22 cellular contexts compared by ENCODE assay signal in genomic region chr20:38017959-38018358, GRCh38. TPM values are rescaled to one million over a fixed set of nuclear protein-coding genes. Genes with fewer than 3 reads are reported as not detected.
A peak's percentile ranks its signal among the peaks of the same experiment; 100 is the strongest.
DNase-seq lines count a peak whose midpoint lies in the region; ATAC-seq, FAIRE-seq and TF ChIP-seq lines count a peak whose summit lies in the region.
"Had no signal": no experiment of that assay in that cellular context is flagged by ENCODE, and none has a peak within 500 bp of the region (broad histone marks: within the 10 kb centered on the region; RNA-seq: fewer than 3 reads in every experiment).

No MANE protein-coding gene starts in this region.

- POLR2A ChIA-PET in HEK293 (lab: Yijun Ruan, JAX), result no interaction called here
- POLR2A ChIA-PET in GM12878 (lab: Charles Lee), result interaction anchor here (0.8 kb wide), 1 partner anchor 19 kb away, joined by 3 read pairs; no protein-coding TSS in a partner anchor

- no peak for TF ChIP-seq EP300 in GM12878 (IDR thresholded peaks at IDR 0.05; ENCODE audit: borderline replicate concordance in 1 of 2, control insufficient read depth in 1 of 2, low read depth in 2 of 2, low read length in 2 of 2)

- H3K9me3 ChIP-seq in HEK293 (ENCODE audit: control insufficient read depth, insufficient read depth, low read depth, low read length), result no peaks in the 10 kb centered on the region
- peaks cover 9% of the 10 kb centered on the region; the same call in 2 of the 3 replicates for H3K9me3 ChIP-seq in GM12878 (replicated peaks; ENCODE audit: control insufficient read depth, insufficient read depth, low read length)
- H3K9me3 ChIP-seq: BE2C had no signal

- TF ChIP-seq CTCF in HEK293 (tag by site-specific recombination; IDR thresholded peaks at IDR 0.05) (no peak), GM12878 (IDR thresholded peaks at IDR 0.05 in 2 of 3, conservative IDR thresholded peaks at IDR 0.05 in 1 of 3; ENCODE audit: control insufficient read depth in 2 of 3, extremely low read depth in 1 of 3, insufficient read depth in 1 of 3, low read depth in 3 of 3, low read length in 3 of 3) (no peak), D721Med (IDR thresholded peaks at IDR 0.05; ENCODE audit: insufficient read depth, missing control alignments) (no peak)

- no peak overlapping the region for H2AFZ ChIP-seq in GM12878 (ENCODE audit: control insufficient read depth, low read depth, low read length)

- H3K79me2 ChIP-seq in GM12878 (ENCODE audit: control insufficient read depth, insufficient read depth, low read length), result peaks cover 7% of the 10 kb centered on the region

- no peak overlapping the region for H3K4me2 ChIP-seq in GM12878 (ENCODE audit: control insufficient read depth, insufficient read depth)
- H3K4me2 ChIP-seq: BLaER1 had no signal

- in situ Hi-C loops in GM12878 (cut with MboI), result no loop called here

- H4K20me1 ChIP-seq in GM12878 (ENCODE audit: control insufficient read depth, insufficient read depth), result no peaks in the 10 kb centered on the region

- H3K27me3 ChIP-seq in GM12878 (replicated peaks in 1 of 2; ENCODE audit: control insufficient read depth in 2 of 2, insufficient read depth in 2 of 2, low read length in 1 of 2), result no peaks in the 10 kb centered on the region
- H3K27me3 ChIP-seq: BE2C, BLaER1 had no signal

- no peak overlapping the region for H3K9ac ChIP-seq in GM12878 (ENCODE audit: control insufficient read depth, insufficient read depth, low read length)
- H3K9ac ChIP-seq: BLaER1 had no signal

- intact Hi-C loops in GM12878 (cut with micrococcal nuclease; ENCODE audit: unreplicated experiment), result no loop called here

- ATAC-seq in GM12878 (no peak), HG02885 (IDR thresholded peaks at IDR 0.05; ENCODE audit: poor library complexity, unreplicated experiment) (no peak)

- SMC1A ChIA-PET in GM12878 (lab: Charles Lee; ENCODE audit: uncharacterized antibody, unreplicated experiment), result interaction anchor here (2.6 kb wide), 1 partner anchor 10 kb away, joined by 8 read pairs; no protein-coding TSS in a partner anchor

- TF ChIP-seq POLR2A in GM12878 (IDR thresholded peaks at IDR 0.05; ENCODE audit: low read depth, low read length), result no peak
- no peak for TF ChIP-seq POLR2A in erythroblast (IDR thresholded peaks at IDR 0.05; ENCODE audit: low read length)

- H3K36me3 ChIP-seq in HEK293 (ENCODE audit: control insufficient read depth in 2 of 2, insufficient read depth in 1 of 2, low read length in 2 of 2) (peaks cover 6 to 62% of the 10 kb centered on the region in 2 experiments; a peak in 2 of 3 replicates), GM12878 (ENCODE audit: control insufficient read depth in 2 of 2, insufficient read depth in 2 of 2, low read length in 1 of 2) (peaks cover 6 to 7% of the 10 kb centered on the region in 2 experiments)

- H3K27ac ChIP-seq in HEK293 (ENCODE audit: extremely low read depth, low read depth, low read length) (no peak overlapping the region), GM12878 (ENCODE audit: control insufficient read depth, insufficient read depth) (no peak overlapping the region)
- H3K27ac ChIP-seq: BLaER1 had no signal

- BruUV-seq in GM12878 (replicated peaks; lab: Mats Ljungman, UMichigan), result no TSS peak

- 42% methylated on average over 1 of the region's 1 CpG for WGBS in GM12878 (ENCODE audit: insufficient coverage, insufficient replicate concordance, low lambda C conversion rate, missing lambda C conversion rate)

- RAD21 ChIA-PET in GM12878 (lab: Charles Lee; ENCODE audit: unreplicated experiment), result no interaction called here

- CTCF ChIA-PET in HEK293 (lab: Yijun Ruan, JAX), result no interaction called here
- CTCF ChIA-PET in GM12878 (lab: Yijun Ruan, JAX), result interaction anchor here (0.7 to 0.9 kb wide), 2 partner anchors 11 to 23 kb away, joined by 3 read pairs; no protein-coding TSS in a partner anchor

- peak; percentile 27 for DNase-seq in OCI-M1 (lab: John Stamatoyannopoulos, UW)
- no peak for DNase-seq in GM12878 (ENCODE audit: low read depth, low spot score)
- peak; percentile 37 to 46 for DNase-seq in erythroblast (lab: John Stamatoyannopoulos, UW)
- no peak for DNase-seq in D721Med (ENCODE audit: insufficient read length, low spot score)
- DNase-seq in putamen (ENCODE audit: low spot score), result no peak
- DNase-seq: 8988T; ACHN; BE2C; C1 segment of cervical spinal cord; CD4-positive, alpha-beta memory T cell; CD4-positive, CD25-positive, alpha-beta regulatory T cell; CD8-positive, alpha-beta memory T cell; COR-L47; DMS79 treated with DMSO at 0.1 percent for 48 hours; GF-D8 had no signal

- H3K4me3 ChIP-seq in HEK293 (ENCODE audit: low read depth, low read length) (no peak overlapping the region), GM12878 (no peak overlapping the region)

- no peak for TF ChIP-seq RAD21 in GM12878 (IDR thresholded peaks at IDR 0.05; ENCODE audit: insufficient read depth, low read depth, low read length)

- FAIRE-seq in GM12878 (lab: Jason Lieb, UNC) (no peak), D721Med (lab: Jason Lieb, UNC) (no peak)
- FAIRE-seq: A204.1, G401.6, GM12892, GM18507 had no signal

- H3K4me1 ChIP-seq in HEK293 (ENCODE audit: control insufficient read depth, insufficient read depth, low read length) (no peaks in the 10 kb centered on the region), GM12878 (ENCODE audit: control insufficient read depth, insufficient read depth, low read length) (no peaks in the 10 kb centered on the region)
- H3K4me1 ChIP-seq: BE2C, BLaER1 had no signal

TF ChIP-seq in HEK293, 187 proteins besides CTCF, POLR2A, EP300 and RAD21 (continues in another document):
- no peak for TF ChIP-seq ZNF488 (tag by site-specific recombination; IDR thresholded peaks at IDR 0.05)
- peak; percentile 79 for TF ChIP-seq SETDB1 (IDR thresholded peaks at IDR 0.05; ENCODE audit: insufficient read length, low read length)
- no peak for TF ChIP-seq ZNF596 (tag by site-specific recombination; IDR thresholded peaks at IDR 0.05)

TF ChIP-seq in GM12878, 131 proteins besides CTCF, POLR2A, EP300 and RAD21:
- TF ChIP-seq CBX5 (IDR thresholded peaks at IDR 0.05; ENCODE audit: low read depth), result peak; percentile 42; the same call in 1 of the 2 replicates
- no peak for TF ChIP-seq ATF7 (IDR thresholded peaks at IDR 0.05; ENCODE audit: low read depth)
- no peak for TF ChIP-seq PBX3 (IDR thresholded peaks at IDR 0.05; ENCODE audit: insufficient replicate concordance, low read depth, low read length)
- no peak for TF ChIP-seq ETV6 (conservative IDR thresholded peaks at IDR 0.05 in 1 of 2, IDR thresholded peaks at IDR 0.05 in 1 of 2; ENCODE audit: borderline replicate concordance in 1 of 2, low read depth in 1 of 2)
TF ChIP-seq in GM12878: peak in this region for 1.

RNA-seq across cellular contexts. Expression of gene TTI1, which starts 15.3 kb away (rescaled TPM):
- total RNA-seq in GM12878 (2013; cell fraction: nucleolus; rRNA removed), result 85.3 and 87.8 TPM in 2 replicates
- total RNA-seq in GM12878 (2014; rRNA removed), result 24.1 and 26.9 TPM in 2 replicates
- 25.2 and 26.7 TPM in 2 replicates for total RNA-seq in GM12878 (2014; rRNA removed; fragmentation: Illumina TruSeq; extraction: Trizol)
- 25.6 and 27.2 TPM in 2 replicates for total RNA-seq in GM12878 (2021)
- polyA plus RNA-seq in GM12878 (2011; ENCODE audit: low read depth), result 10.7 TPM
- 23.1 and 24.0 TPM in 2 replicates for polyA plus RNA-seq in GM12878 (2011; rRNA removed)
- 18.7 and 22.2 TPM in 2 replicates for polyA plus RNA-seq in GM12878 (2011; cell fraction: cytosol; rRNA removed)
- 17.7 and 18.8 TPM in 2 replicates for polyA plus RNA-seq in GM12878 (2011; cell fraction: nucleus; rRNA removed)
- polyA plus RNA-seq in GM12878 (2012), result 13.3 and 15.3 TPM in 2 replicates
- 22.2 and 25.8 TPM in 2 replicates for polyA plus RNA-seq in GM12878 (2014; fragmentation: Illumina TruSeq; extraction: Trizol)
- polyA plus RNA-seq in GM12878 (2014; fragmentation: Nextera tagmentation; extraction: Ambion mirVana), result 1 to 10 TPM; 5.3 to 5.5 TPM
- polyA plus RNA-seq in GM12878 (2014; rRNA removed), result 18.1 and 19.8 TPM in 2 replicates
- polyA plus RNA-seq in GM12878 (2016; fragmentation: Nextera tagmentation; extraction: Ambion mirVana), result 10 to 100 TPM; 39.8 to 44.6 TPM
- 57.0 and 60.1 TPM in 2 replicates for polyA minus RNA-seq in GM12878 (2011; rRNA and poly(A)+ RNA removed)
- polyA minus RNA-seq in GM12878 (2011; cell fraction: cytosol; rRNA and poly(A)+ RNA removed), result 11.9 and 15.2 TPM in 2 replicates
- polyA minus RNA-seq in GM12878 (2011; cell fraction: nucleus; rRNA and poly(A)+ RNA removed), result 33.5 and 42.4 TPM in 2 replicates

RNA-seq across cellular contexts. Expression of gene RPRD1B, which starts 15.6 kb away (rescaled TPM):
- total RNA-seq in GM12878 (2013; cell fraction: nucleolus; rRNA removed), result 80.5 and 87.4 TPM in 2 replicates
- total RNA-seq in GM12878 (2014; rRNA removed) (29.7 and 33.6 TPM in 2 replicates), GM12878 (2014; rRNA removed; fragmentation: Illumina TruSeq; extraction: Trizol) (18.0 and 18.2 TPM in 2 replicates), GM12878 (2021) (30.1 and 30.5 TPM in 2 replicates)
- polyA plus RNA-seq in GM12878 (2011; ENCODE audit: low read depth), result 9.2 TPM
- polyA plus RNA-seq in GM12878 (2011; rRNA removed) (37.1 and 44.4 TPM in 2 replicates), GM12878 (2014; fragmentation: Illumina TruSeq; extraction: Trizol) (40.2 and 50.9 TPM in 2 replicates), GM12878 (2014; fragmentation: Nextera tagmentation; extraction: Ambion mirVana) (10 to 100 TPM in 1 of 2 experiments, 1 to 10 TPM in 1; 5.2 to 10.7 TPM), GM12878 (2014; rRNA removed) (29.6 and 29.7 TPM in 2 replicates), GM12878 (2016; fragmentation: Nextera tagmentation; extraction: Ambion mirVana) (10 to 100 TPM; 30.3 to 30.4 TPM)
- polyA plus RNA-seq in GM12878 (2011; cell fraction: cytosol; rRNA removed), result 26.0 and 28.2 TPM in 2 replicates
- polyA plus RNA-seq in GM12878 (2011; cell fraction: nucleus; rRNA removed), result 24.3 and 28.1 TPM in 2 replicates
- 12.4 and 15.0 TPM in 2 replicates for polyA plus RNA-seq in GM12878 (2012)
- polyA minus RNA-seq in GM12878 (2011; rRNA and poly(A)+ RNA removed), result 27.3 and 27.4 TPM in 2 replicates
- 19.4 and 21.9 TPM in 2 replicates for polyA minus RNA-seq in GM12878 (2011; cell fraction: cytosol; rRNA and poly(A)+ RNA removed)
- 33.4 and 57.1 TPM in 2 replicates for polyA minus RNA-seq in GM12878 (2011; cell fraction: nucleus; rRNA and poly(A)+ RNA removed)

Comparison
In these comparisons a context has a peak if more than half of its experiments do, and no peak if none do; other contexts are left out.
1. DNase-seq: peak in OCI-M1 (single experiment) and erythroblast (2 of 2); none in GM12878 (single experiment), D721Med (single experiment) and putamen (single experiment).